ENCODE assay signal across 17 cellular contexts in genomic region chr22:28594076-28594783, GRCh38.
DNase-seq lines count a peak whose midpoint lies in the region; ATAC-seq and TF ChIP-seq lines count a peak whose summit lies in the region.
"Had no signal": no experiment of that assay in that cellular context is flagged by ENCODE, and none has a peak within 500 bp of the region (broad histone marks: within the 10 kb centered on the region; RNA-seq: fewer than 3 reads in every experiment).

No MANE protein-coding gene starts in this region.

- no peaks in the 10 kb centered on the region for H3K9me3 ChIP-seq in gastroesophageal sphincter
- H3K9me3 ChIP-seq: BLaER1 had no signal

- 48 to 56% methylated on average over 2 of the region's 2 CpGs for WGBS in gastroesophageal sphincter (ENCODE audit: low coverage in 1 of 2), 2 donors

- intact Hi-C loops in Right ventricle myocardium superior (cut with DNase I) (loop anchor here (2.0 to 5.0 kb wide), 2 partner anchors 542 to 573 kb away; no protein-coding TSS in a partner anchor), cardiac septum (cut with DNase I) (loop anchor here (2.0 kb wide), 1 partner anchor 543 kb away; no protein-coding TSS in a partner anchor)

- peaks cover 0 to 4% (median 0%) of the 10 kb centered on the region in 3 donors for H3K4me1 ChIP-seq in gastroesophageal sphincter
- H3K4me1 ChIP-seq: BLaER1, neural progenitor cell had no signal

- in situ Hi-C loops in GM13977 (cut with MboI; ENCODE audit: low pct_unique_long_range_greater_than_20kb, low sequenced_read_pairs, unreplicated experiment): no loop called here

- TF ChIP-seq POLR2A in gastroesophageal sphincter (IDR thresholded peaks at IDR 0.05): no peak

- DNase-seq in Right ventricle myocardium superior (no peak), cardiac septum (ENCODE audit: low spot score) (no peak), GM13977 (ENCODE audit: low spot score) (no peak), caudate nucleus (lab: John Stamatoyannopoulos, UW) (no peak), amygdala (lab: John Stamatoyannopoulos, UW) (no peak), H4 (ENCODE audit: low spot score) (no peak)
- DNase-seq: activated CD4-positive, alpha-beta T cell treated with anti-CD3 and anti-CD28 coated beads for 1 hour; activated CD8-positive, alpha-beta T cell treated with anti-CD3 and anti-CD28 coated beads for 36 hours; activated effector memory CD4-positive, alpha-beta T cell treated with anti-CD3 and anti-CD28 coated beads, Interleukin-2, amount 50 U/mL, for 16 hours; effector memory CD4-positive, alpha-beta T cell; GOT3; islet precursor cell; posterior cingulate gyrus had no signal

- no peaks in the 10 kb centered on the region for H3K27me3 ChIP-seq in gastroesophageal sphincter
- H3K27me3 ChIP-seq: BLaER1, neural progenitor cell had no signal

- no peak overlapping the region for H3K4me3 ChIP-seq in gastroesophageal sphincter
- H3K4me3 ChIP-seq: BLaER1, neural progenitor cell had no signal

- no peaks in the 10 kb centered on the region for H3K36me3 ChIP-seq in gastroesophageal sphincter
- H3K36me3 ChIP-seq: BLaER1, neural progenitor cell had no signal

- H3K27ac ChIP-seq in gastroesophageal sphincter: no peak overlapping the region
- no peak overlapping the region for H3K27ac ChIP-seq in caudate nucleus (ENCODE audit: low read depth, low read length)
- H3K27ac ChIP-seq: BLaER1, neural progenitor cell had no signal

- TF ChIP-seq EP300 in gastroesophageal sphincter (IDR thresholded peaks at IDR 0.05): no peak

- ATAC-seq in Right ventricle myocardium superior (ENCODE audit: poor library complexity): peak; percentile 38
- ATAC-seq in SK-N-SH treated with all-trans-retinoic acid at 6 μM for 48 hours: peak; percentile 77
- peak; percentile 13 for ATAC-seq in gastroesophageal sphincter

- TF ChIP-seq CTCF in gastroesophageal sphincter (IDR thresholded peaks at IDR 0.05) (no peak), GM13977 (IDR thresholded peaks at IDR 0.05; ENCODE audit: extremely low read depth, insufficient read depth, missing control alignments) (no peak)

TF ChIP-seq in SK-N-SH treated with all-trans-retinoic acid at 6 μM for 48 hours, 23 proteins besides CTCF, POLR2A, EP300 and RAD21:
- TF ChIP-seq ESRRG (CRISPR knock-in tag; IDR thresholded peaks at IDR 0.05): no peak

Comparison
In these comparisons a context has a peak if more than half of its experiments do, and no peak if none do; other contexts are left out.
1. ATAC-seq: peak in every context shown above with its lines; median percentile 77 in SK-N-SH treated with all-trans-retinoic acid at 6 μM for 48 hours; 38 in Right ventricle myocardium superior; 13 in gastroesophageal sphincter.